Comparison of ENCODE assay signal across 1 cellular context in genomic region chr1:101140041-101140718, GRCh38.
TF ChIP-seq lines count a peak whose summit lies in the region.

No MANE protein-coding gene starts in this region.

TF ChIP-seq in IMR-90, 13 proteins besides CTCF, POLR2A, EP300 and RAD21 (continued from another document):
- TF ChIP-seq FOS (IDR thresholded peaks at IDR 0.05; ENCODE audit: low read depth, low read length) = no peak
- TF ChIP-seq MAZ (IDR thresholded peaks at IDR 0.05; ENCODE audit: borderline replicate concordance, low read depth, low read length) = no peak
- TF ChIP-seq NFE2L2 (IDR thresholded peaks at IDR 0.05; ENCODE audit: low read depth, low read length) = no peak
- TF ChIP-seq MXI1 (IDR thresholded peaks at IDR 0.05; ENCODE audit: borderline replicate concordance, low read depth, low read length) = no peak
- no peak for TF ChIP-seq RFX5 (IDR thresholded peaks at IDR 0.05; ENCODE audit: low read depth, low read length)
- no peak for TF ChIP-seq CHD1 (IDR thresholded peaks at IDR 0.05; ENCODE audit: low read depth, low read length)
- TF ChIP-seq RCOR1 (IDR thresholded peaks at IDR 0.05; ENCODE audit: insufficient replicate concordance, low read length) = no peak
- no peak for TF ChIP-seq BHLHE40 (IDR thresholded peaks at IDR 0.05; ENCODE audit: low read depth, low read length)
- no peak for TF ChIP-seq ELK1 (IDR thresholded peaks at IDR 0.05; ENCODE audit: borderline replicate concordance, low read depth, low read length)
- no peak for TF ChIP-seq SMC3 (IDR thresholded peaks at IDR 0.05; ENCODE audit: low read depth, low read length)
- no peak for TF ChIP-seq CEBPB (IDR thresholded peaks at IDR 0.05; ENCODE audit: low read depth, low read length)
- TF ChIP-seq MAFK (IDR thresholded peaks at IDR 0.05; ENCODE audit: low read depth, low read length) = no peak
TF ChIP-seq in IMR-90: peak in this region for 0.
